In genomic region chr4:54942735-54943134, GRCh38 we compare ENCODE assay signal across 12 cellular contexts.
DNase-seq lines count a peak whose midpoint lies in the region; ATAC-seq, FAIRE-seq and TF ChIP-seq lines count a peak whose summit lies in the region.
"Had no signal": no experiment of that assay in that cellular context is flagged by ENCODE, and none has a peak within 500 bp of the region (broad histone marks: within the 10 kb centered on the region; RNA-seq: fewer than 3 reads in every experiment).

No MANE protein-coding gene starts in this region.

- no peak for ATAC-seq in left cardiac atrium
- ATAC-seq: Panc1 had no signal

- no peak for FAIRE-seq in RCC 7860 (lab: Jason Lieb, UNC)

- H3K4me3 Mint-ChIP-seq in activated naive CD4-positive, alpha-beta T cell treated with anti-CD3 and anti-CD28 coated beads for 36 hours = peak overlapping the region; percentile 44
- no peak overlapping the region for H3K4me3 Mint-ChIP-seq in chondrocyte (ENCODE audit: unreplicated experiment)

- peaks cover 17% of the 10 kb centered on the region for H3K27me3 ChIP-seq in left ventricle myocardium inferior (ENCODE audit: low read depth)
- H3K27me3 ChIP-seq: sigmoid colon, stomach had no signal

- H3K4me1 ChIP-seq in left ventricle myocardium inferior = peaks cover 10% of the 10 kb centered on the region
- H3K4me1 ChIP-seq: sigmoid colon, stomach had no signal

- no peak for DNase-seq in left ventricle myocardium inferior
- DNase-seq in left cardiac atrium = no peak
- DNase-seq in Kasumi-1 (lab: John Stamatoyannopoulos, UW) = peak; percentile 84 to 91
- DNase-seq in activated naive CD4-positive, alpha-beta T cell treated with anti-CD3 and anti-CD28 coated beads for 36 hours = peak; percentile 64
- peak in 5 of 6 experiments; percentile 50 to 90 (median 71) for DNase-seq in stimulated activated naive CD4-positive, alpha-beta T cell (lab: John Stamatoyannopoulos, UW)
- no peak for DNase-seq in chondrocyte (ENCODE audit: low spot score)
- no peak for DNase-seq in RCC 7860 (ENCODE audit: low spot score)
- no peak for DNase-seq in COR-L47 (lab: John Stamatoyannopoulos, UW)
- DNase-seq: kidney glomerular epithelial cell, sigmoid colon, stomach had no signal

- no peaks in the 10 kb centered on the region for H3K36me3 Mint-ChIP-seq in activated naive CD4-positive, alpha-beta T cell treated with anti-CD3 and anti-CD28 coated beads for 36 hours (ENCODE audit: low read depth)
- no peaks in the 10 kb centered on the region for H3K36me3 Mint-ChIP-seq in chondrocyte (ENCODE audit: low read depth)

- H3K27me3 Mint-ChIP-seq in activated naive CD4-positive, alpha-beta T cell treated with anti-CD3 and anti-CD28 coated beads for 36 hours (ENCODE audit: low read depth) = no peaks in the 10 kb centered on the region
- peaks cover 4% of the 10 kb centered on the region for H3K27me3 Mint-ChIP-seq in chondrocyte (ENCODE audit: low read depth)

- H3K9me3 ChIP-seq in left ventricle myocardium inferior (replicated peaks) = no peaks in the 10 kb centered on the region
- H3K9me3 ChIP-seq: sigmoid colon, stomach had no signal

- intact Hi-C loops in left ventricle myocardium inferior (cut with micrococcal nuclease) = no loop called here
- intact Hi-C loops in left cardiac atrium (cut with DNase I) = no loop called here
- intact Hi-C loops in activated naive CD4-positive, alpha-beta T cell treated with anti-CD3 and anti-CD28 coated beads for 36 hours (cut with micrococcal nuclease) = loop anchor here (1.0 to 10.0 kb wide), 10 partner anchors 16 to 1828 kb away; partner anchors contain the start of genes CEP135, CHIC2, CLOCK and EXOC1

- H3K4me3 ChIP-seq in left ventricle myocardium inferior = peak overlapping the region; percentile 29
- H3K4me3 ChIP-seq: sigmoid colon, stomach had no signal

- H3K4me1 Mint-ChIP-seq in activated naive CD4-positive, alpha-beta T cell treated with anti-CD3 and anti-CD28 coated beads for 36 hours (ENCODE audit: low read depth) = peaks cover 52% of the 10 kb centered on the region
- H3K4me1 Mint-ChIP-seq in chondrocyte (ENCODE audit: low read depth) = peaks cover 3% of the 10 kb centered on the region

- H3K27ac ChIP-seq in left ventricle myocardium inferior (replicated peaks) = no peak overlapping the region
- H3K27ac ChIP-seq: sigmoid colon, stomach had no signal

- H3K27ac Mint-ChIP-seq in activated naive CD4-positive, alpha-beta T cell treated with anti-CD3 and anti-CD28 coated beads for 36 hours = peak overlapping the region; percentile 75
- no peak overlapping the region for H3K27ac Mint-ChIP-seq in chondrocyte (ENCODE audit: unreplicated experiment)

- H3K36me3 ChIP-seq in left ventricle myocardium inferior = no peaks in the 10 kb centered on the region
- H3K36me3 ChIP-seq: sigmoid colon, stomach had no signal

- CTCF ChIA-PET in activated naive CD4-positive, alpha-beta T cell treated with anti-CD3 and anti-CD28 coated beads for 36 hours (lab: Charles Lee) = interaction anchor here (1.5 kb wide), 1 partner anchor 18 kb away, joined by 5 read pairs; no protein-coding TSS in a partner anchor

- no peaks in the 10 kb centered on the region for H3K9me3 Mint-ChIP-seq in activated naive CD4-positive, alpha-beta T cell treated with anti-CD3 and anti-CD28 coated beads for 36 hours
- no peaks in the 10 kb centered on the region for H3K9me3 Mint-ChIP-seq in chondrocyte (ENCODE audit: low read depth)

- TF ChIP-seq CTCF in left ventricle myocardium inferior (IDR thresholded peaks at IDR 0.05; ENCODE audit: borderline replicate concordance) = no peak
- no peak for TF ChIP-seq CTCF in chondrocyte (IDR thresholded peaks at IDR 0.05)

Comparison
In these comparisons a context has a peak if more than half of its experiments do, and no peak if none do; other contexts are left out.
1. DNase-seq: peak in Kasumi-1 (2 of 2), activated naive CD4-positive, alpha-beta T cell treated with anti-CD3 and anti-CD28 coated beads for 36 hours (single experiment) and stimulated activated naive CD4-positive, alpha-beta T cell (5 of 6); none in left ventricle myocardium inferior (single experiment), left cardiac atrium (single experiment), chondrocyte (single experiment), RCC 7860 (single experiment) and COR-L47 (single experiment).